In the genomic region with DNA sequence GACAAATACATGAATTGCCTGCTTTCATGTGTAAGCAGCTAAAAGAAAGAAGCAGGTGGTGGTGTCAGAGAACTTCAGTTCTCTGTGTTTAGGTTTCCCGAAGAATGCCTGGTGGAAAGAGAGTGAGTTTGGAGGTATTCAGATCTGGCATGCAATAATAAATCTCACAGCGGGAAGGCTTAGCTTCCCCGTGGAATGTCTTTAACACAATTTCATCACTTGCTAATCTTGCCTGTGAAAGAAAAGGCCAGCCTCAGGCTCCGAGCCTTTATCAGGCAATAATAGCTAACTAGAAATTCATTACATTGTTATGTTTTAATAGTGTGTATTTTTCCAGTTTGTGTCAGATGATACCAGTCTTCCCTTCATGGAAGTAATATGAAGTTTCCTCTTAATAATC, we compare ENCODE assay signal across 1 cellular context.
TF ChIP-seq lines count a peak whose summit lies in the region.

No MANE protein-coding gene starts in this region.

TF ChIP-seq in HEK293, 187 proteins besides CTCF, POLR2A, EP300 and RAD21 (continued from another document):
- TF ChIP-seq, protein P1, sequence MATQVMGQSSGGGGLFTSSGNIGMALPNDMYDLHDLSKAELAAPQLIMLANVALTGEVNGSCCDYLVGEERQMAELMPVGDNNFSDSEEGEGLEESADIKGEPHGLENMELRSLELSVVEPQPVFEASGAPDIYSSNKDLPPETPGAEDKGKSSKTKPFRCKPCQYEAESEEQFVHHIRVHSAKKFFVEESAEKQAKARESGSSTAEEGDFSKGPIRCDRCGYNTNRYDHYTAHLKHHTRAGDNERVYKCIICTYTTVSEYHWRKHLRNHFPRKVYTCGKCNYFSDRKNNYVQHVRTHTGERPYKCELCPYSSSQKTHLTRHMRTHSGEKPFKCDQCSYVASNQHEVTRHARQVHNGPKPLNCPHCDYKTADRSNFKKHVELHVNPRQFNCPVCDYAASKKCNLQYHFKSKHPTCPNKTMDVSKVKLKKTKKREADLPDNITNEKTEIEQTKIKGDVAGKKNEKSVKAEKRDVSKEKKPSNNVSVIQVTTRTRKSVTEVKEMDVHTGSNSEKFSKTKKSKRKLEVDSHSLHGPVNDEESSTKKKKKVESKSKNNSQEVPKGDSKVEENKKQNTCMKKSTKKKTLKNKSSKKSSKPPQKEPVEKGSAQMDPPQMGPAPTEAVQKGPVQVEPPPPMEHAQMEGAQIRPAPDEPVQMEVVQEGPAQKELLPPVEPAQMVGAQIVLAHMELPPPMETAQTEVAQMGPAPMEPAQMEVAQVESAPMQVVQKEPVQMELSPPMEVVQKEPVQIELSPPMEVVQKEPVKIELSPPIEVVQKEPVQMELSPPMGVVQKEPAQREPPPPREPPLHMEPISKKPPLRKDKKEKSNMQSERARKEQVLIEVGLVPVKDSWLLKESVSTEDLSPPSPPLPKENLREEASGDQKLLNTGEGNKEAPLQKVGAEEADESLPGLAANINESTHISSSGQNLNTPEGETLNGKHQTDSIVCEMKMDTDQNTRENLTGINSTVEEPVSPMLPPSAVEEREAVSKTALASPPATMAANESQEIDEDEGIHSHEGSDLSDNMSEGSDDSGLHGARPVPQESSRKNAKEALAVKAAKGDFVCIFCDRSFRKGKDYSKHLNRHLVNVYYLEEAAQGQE (tag by site-specific recombination; IDR thresholded peaks at IDR 0.05), result no peak
- TF ChIP-seq TRIM28 (IDR thresholded peaks at IDR 0.05; ENCODE audit: borderline replicate concordance, low read length) (peak; percentile 54; the same call in 1 of the 2 replicates), ZNF335 (tag by site-specific recombination; conservative IDR thresholded peaks at IDR 0.05) (peak; percentile 46), ZIC2 (tag by site-specific recombination; IDR thresholded peaks at IDR 0.05) (peak; percentile 53; the same call in 1 of the 2 replicates), ZNF501 (tag by site-specific recombination; IDR thresholded peaks at IDR 0.05) (no peak), FEZF1 (tag by site-specific recombination; IDR thresholded peaks at IDR 0.05) (peak; percentile 91), ZNF433 (tag by site-specific recombination; IDR thresholded peaks at IDR 0.05; ENCODE audit: low read depth) (no peak), ZNF555 (tag by site-specific recombination; conservative IDR thresholded peaks at IDR 0.05) (no peak), ZNF701 (tag by site-specific recombination; IDR thresholded peaks at IDR 0.05) (no peak)
- TF ChIP-seq, protein P2, sequence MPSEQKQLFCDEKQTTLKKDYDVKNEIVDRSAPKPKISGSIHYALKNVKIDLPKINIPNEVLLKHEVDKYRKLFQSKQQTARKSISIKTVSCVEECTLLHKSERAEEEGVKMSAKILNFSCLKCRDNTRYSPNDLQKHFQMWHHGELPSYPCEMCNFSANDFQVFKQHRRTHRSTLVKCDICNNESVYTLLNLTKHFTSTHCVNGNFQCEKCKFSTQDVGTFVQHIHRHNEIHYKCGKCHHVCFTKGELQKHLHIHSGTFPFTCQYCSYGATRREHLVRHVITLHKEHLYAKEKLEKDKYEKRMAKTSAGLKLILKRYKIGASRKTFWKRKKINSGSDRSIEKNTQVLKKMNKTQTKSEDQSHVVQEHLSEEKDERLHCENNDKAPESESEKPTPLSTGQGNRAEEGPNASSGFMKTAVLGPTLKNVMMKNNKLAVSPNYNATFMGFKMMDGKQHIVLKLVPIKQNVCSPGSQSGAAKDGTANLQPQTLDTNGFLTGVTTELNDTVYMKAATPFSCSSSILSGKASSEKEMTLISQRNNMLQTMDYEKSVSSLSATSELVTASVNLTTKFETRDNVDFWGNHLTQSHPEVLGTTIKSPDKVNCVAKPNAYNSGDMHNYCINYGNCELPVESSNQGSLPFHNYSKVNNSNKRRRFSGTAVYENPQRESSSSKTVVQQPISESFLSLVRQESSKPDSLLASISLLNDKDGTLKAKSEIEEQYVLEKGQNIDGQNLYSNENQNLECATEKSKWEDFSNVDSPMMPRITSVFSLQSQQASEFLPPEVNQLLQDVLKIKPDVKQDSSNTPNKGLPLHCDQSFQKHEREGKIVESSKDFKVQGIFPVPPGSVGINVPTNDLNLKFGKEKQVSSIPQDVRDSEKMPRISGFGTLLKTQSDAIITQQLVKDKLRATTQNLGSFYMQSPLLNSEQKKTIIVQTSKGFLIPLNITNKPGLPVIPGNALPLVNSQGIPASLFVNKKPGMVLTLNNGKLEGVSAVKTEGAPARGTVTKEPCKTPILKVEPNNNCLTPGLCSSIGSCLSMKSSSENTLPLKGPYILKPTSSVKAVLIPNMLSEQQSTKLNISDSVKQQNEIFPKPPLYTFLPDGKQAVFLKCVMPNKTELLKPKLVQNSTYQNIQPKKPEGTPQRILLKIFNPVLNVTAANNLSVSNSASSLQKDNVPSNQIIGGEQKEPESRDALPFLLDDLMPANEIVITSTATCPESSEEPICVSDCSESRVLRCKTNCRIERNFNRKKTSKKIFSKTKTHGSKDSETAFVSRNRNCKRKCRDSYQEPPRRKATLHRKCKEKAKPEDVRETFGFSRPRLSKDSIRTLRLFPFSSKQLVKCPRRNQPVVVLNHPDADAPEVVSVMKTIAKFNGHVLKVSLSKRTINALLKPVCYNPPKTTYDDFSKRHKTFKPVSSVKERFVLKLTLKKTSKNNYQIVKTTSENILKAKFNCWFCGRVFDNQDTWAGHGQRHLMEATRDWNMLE (tag by site-specific recombination; conservative IDR thresholded peaks at IDR 0.05; ENCODE audit: low read depth), result no peak
- TF ChIP-seq, protein P3, sequence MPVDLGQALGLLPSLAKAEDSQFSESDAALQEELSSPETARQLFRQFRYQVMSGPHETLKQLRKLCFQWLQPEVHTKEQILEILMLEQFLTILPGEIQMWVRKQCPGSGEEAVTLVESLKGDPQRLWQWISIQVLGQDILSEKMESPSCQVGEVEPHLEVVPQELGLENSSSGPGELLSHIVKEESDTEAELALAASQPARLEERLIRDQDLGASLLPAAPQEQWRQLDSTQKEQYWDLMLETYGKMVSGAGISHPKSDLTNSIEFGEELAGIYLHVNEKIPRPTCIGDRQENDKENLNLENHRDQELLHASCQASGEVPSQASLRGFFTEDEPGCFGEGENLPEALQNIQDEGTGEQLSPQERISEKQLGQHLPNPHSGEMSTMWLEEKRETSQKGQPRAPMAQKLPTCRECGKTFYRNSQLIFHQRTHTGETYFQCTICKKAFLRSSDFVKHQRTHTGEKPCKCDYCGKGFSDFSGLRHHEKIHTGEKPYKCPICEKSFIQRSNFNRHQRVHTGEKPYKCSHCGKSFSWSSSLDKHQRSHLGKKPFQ (tag by site-specific recombination; IDR thresholded peaks at IDR 0.05), result 0 out of 2 replicates have a peak, but pooled peaks have one; percentile 37
- TF ChIP-seq, protein P4, sequence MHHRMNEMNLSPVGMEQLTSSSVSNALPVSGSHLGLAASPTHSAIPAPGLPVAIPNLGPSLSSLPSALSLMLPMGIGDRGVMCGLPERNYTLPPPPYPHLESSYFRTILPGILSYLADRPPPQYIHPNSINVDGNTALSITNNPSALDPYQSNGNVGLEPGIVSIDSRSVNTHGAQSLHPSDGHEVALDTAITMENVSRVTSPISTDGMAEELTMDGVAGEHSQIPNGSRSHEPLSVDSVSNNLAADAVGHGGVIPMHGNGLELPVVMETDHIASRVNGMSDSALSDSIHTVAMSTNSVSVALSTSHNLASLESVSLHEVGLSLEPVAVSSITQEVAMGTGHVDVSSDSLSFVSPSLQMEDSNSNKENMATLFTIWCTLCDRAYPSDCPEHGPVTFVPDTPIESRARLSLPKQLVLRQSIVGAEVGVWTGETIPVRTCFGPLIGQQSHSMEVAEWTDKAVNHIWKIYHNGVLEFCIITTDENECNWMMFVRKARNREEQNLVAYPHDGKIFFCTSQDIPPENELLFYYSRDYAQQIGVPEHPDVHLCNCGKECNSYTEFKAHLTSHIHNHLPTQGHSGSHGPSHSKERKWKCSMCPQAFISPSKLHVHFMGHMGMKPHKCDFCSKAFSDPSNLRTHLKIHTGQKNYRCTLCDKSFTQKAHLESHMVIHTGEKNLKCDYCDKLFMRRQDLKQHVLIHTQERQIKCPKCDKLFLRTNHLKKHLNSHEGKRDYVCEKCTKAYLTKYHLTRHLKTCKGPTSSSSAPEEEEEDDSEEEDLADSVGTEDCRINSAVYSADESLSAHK (tag by site-specific recombination; IDR thresholded peaks at IDR 0.05), result peak; percentile 64
- TF ChIP-seq, protein P5, sequence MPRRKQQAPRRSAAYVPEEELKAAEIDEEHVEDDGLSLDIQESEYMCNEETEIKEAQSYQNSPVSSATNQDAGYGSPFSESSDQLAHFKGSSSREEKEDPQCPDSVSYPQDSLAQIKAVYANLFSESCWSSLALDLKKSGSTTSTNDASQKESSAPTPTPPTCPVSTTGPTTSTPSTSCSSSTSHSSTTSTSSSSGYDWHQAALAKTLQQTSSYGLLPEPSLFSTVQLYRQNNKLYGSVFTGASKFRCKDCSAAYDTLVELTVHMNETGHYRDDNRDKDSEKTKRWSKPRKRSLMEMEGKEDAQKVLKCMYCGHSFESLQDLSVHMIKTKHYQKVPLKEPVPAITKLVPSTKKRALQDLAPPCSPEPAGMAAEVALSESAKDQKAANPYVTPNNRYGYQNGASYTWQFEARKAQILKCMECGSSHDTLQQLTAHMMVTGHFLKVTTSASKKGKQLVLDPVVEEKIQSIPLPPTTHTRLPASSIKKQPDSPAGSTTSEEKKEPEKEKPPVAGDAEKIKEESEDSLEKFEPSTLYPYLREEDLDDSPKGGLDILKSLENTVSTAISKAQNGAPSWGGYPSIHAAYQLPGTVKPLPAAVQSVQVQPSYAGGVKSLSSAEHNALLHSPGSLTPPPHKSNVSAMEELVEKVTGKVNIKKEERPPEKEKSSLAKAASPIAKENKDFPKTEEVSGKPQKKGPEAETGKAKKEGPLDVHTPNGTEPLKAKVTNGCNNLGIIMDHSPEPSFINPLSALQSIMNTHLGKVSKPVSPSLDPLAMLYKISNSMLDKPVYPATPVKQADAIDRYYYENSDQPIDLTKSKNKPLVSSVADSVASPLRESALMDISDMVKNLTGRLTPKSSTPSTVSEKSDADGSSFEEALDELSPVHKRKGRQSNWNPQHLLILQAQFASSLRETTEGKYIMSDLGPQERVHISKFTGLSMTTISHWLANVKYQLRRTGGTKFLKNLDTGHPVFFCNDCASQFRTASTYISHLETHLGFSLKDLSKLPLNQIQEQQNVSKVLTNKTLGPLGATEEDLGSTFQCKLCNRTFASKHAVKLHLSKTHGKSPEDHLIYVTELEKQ (tag by site-specific recombination; IDR thresholded peaks at IDR 0.05; ENCODE audit: borderline replicate concordance), result no peak
- TF ChIP-seq, protein P6, sequence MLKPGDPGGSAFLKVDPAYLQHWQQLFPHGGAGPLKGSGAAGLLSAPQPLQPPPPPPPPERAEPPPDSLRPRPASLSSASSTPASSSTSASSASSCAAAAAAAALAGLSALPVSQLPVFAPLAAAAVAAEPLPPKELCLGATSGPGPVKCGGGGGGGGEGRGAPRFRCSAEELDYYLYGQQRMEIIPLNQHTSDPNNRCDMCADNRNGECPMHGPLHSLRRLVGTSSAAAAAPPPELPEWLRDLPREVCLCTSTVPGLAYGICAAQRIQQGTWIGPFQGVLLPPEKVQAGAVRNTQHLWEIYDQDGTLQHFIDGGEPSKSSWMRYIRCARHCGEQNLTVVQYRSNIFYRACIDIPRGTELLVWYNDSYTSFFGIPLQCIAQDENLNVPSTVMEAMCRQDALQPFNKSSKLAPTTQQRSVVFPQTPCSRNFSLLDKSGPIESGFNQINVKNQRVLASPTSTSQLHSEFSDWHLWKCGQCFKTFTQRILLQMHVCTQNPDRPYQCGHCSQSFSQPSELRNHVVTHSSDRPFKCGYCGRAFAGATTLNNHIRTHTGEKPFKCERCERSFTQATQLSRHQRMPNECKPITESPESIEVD (tag by site-specific recombination; IDR thresholded peaks at IDR 0.05), result peak; percentile 75
